In the genomic region with DNA sequence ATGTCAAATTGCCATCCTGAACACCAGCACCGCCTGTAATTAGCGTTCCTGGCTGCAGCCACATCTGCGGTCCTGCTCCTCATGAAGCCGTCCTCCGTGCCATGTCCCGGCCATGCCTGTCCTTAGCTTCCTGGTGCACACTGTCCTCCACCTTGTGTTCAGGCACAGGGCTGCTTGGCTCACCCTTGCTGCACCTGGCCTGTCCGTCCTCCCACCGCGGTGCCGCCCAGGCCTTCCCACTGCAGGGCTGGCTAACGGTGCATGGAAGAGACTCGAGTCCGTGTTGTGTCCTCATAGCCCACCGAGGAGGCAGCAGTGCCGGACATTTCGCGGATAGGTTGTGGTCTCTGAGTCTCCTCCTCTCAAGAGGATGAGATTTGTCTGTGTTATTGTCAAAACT, we compare ENCODE assay signal across 19 cellular contexts.
"Had no signal": no experiment of that assay in that cellular context is flagged by ENCODE, and none has a peak within 500 bp of the region (broad histone marks: within the 10 kb centered on the region; RNA-seq: fewer than 3 reads in every experiment).

No MANE protein-coding gene starts in this region.

- H3K9me3 ChIP-seq: colonic mucosa, esophagus squamous epithelium, left lung, neutrophil, suprapubic skin had no signal

- H3K27me3 Mint-ChIP-seq: naive B cell, T-cell had no signal

- H3K36me3 Mint-ChIP-seq: naive B cell had no signal

- H3K27ac ChIP-seq: colonic mucosa, esophagus squamous epithelium, left lung, neutrophil, suprapubic skin had no signal

- H3K4me3 ChIP-seq: colonic mucosa, esophagus squamous epithelium, left lung, smooth muscle cell, suprapubic skin had no signal

- H3K36me3 ChIP-seq: colonic mucosa had no signal

- H3K4me1 ChIP-seq: colonic mucosa, left lung had no signal

- ATAC-seq: activated CD4-positive, CD25-positive, alpha-beta regulatory T cell treated with anti-CD3 and anti-CD28 coated beads, Interleukin-2, amount 50 U/mL, for 24 hours; left lung; stimulated activated naive CD8-positive, alpha-beta T cell treated with anti-CD3 and anti-CD28 coated beads, Interleukin-15, Interleukin-2, amounts not matched to agents 100 U/mL and 50 U/mL, for 24 hours; T-cell had no signal

- H3K4me3 Mint-ChIP-seq: naive B cell, T-cell had no signal

- H3K9me3 Mint-ChIP-seq: naive B cell, T-cell had no signal

- H3K27me3 ChIP-seq: colonic mucosa, esophagus squamous epithelium, left lung, neutrophil, suprapubic skin had no signal

- H3K4me2 ChIP-seq: smooth muscle cell had no signal

- DNase-seq: activated effector memory CD4-positive, alpha-beta T cell treated with Interleukin-2 at 50 U/mL for 16 hours; activated naive CD4-positive, alpha-beta T cell treated with anti-CD3 and anti-CD28 coated beads, Interleukin-2, amount 50 U/mL, for 16 hours; colonic mucosa; esophagus squamous epithelium; hypothalamus; kidney; left lung; mammary epithelial cell; naive B cell; stimulated activated CD4-positive, alpha-beta T cell treated with anti-CD3 and anti-CD28 coated beads, Interleukin-4, amount 100 ng/mL, for 4 hours; stimulated activated CD8-positive, alpha-beta memory T cell treated with anti-CD3 and anti-CD28 coated beads, Interleukin-4, amount 100 ng/mL, for 48 hours; stimulated activated naive CD8-positive, alpha-beta T cell treated with anti-CD3 and anti-CD28 coated beads, Interleukin-15, Interleukin-2, amounts not matched to agents 100 U/mL and 50 U/mL, for 24 hours; T-cell; T-helper 9 cell; trophoblast cell had no signal
